ENCODE assay signal across 24 cellular contexts in the genomic region with DNA sequence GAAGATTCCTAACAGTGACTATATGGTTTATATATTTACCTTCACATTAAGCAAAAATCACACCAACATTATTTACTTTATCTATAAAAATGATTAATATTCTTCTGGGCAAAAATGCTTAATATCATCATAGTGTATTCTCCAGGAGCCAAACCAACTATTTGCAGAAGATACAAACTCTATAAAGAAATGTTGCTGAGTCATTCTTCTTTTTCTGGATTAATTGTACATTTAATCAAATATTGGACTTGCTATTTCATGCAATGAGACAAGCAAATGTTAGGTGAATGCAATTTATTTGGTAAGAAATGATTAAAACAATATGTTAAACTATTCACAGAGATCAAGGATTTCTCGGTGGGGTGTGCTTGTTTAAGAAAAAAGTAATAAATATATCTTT.
"Had no signal": no experiment of that assay in that cellular context is flagged by ENCODE, and none has a peak within 500 bp of the region (broad histone marks: within the 10 kb centered on the region; RNA-seq: fewer than 3 reads in every experiment).

No MANE protein-coding gene starts in this region.

- H3K4me3 ChIP-seq: ascending aorta, body of pancreas, Peyer's patch, SJCRH30 had no signal

- H3K27me3 ChIP-seq: ascending aorta, body of pancreas, Peyer's patch, SJCRH30 had no signal

- H3K36me3 ChIP-seq: ascending aorta, Peyer's patch, SJCRH30 had no signal

- H3K4me1 ChIP-seq: body of pancreas, Peyer's patch, SJCRH30 had no signal

- ATAC-seq: activated CD8-positive, alpha-beta T cell treated with anti-CD3 and anti-CD28 coated beads, Interleukin-2, amount 10 ng/mL, durations not matched to agents 7 days and 5 days; body of pancreas; T-helper 17 cell; WTC11 had no signal

- H3K27ac ChIP-seq: ascending aorta, body of pancreas, Peyer's patch, RWPE1, SJCRH30 had no signal

- FAIRE-seq: bronchial epithelial cell had no signal

- H3K9me3 ChIP-seq: ascending aorta, body of pancreas, Peyer's patch, SJCRH30 had no signal

- DNase-seq: activated CD4-positive, alpha-beta T cell treated with anti-CD3 and anti-CD28 coated beads for 48 hours; activated CD4-positive, alpha-beta T cell treated with anti-CD3 and anti-CD28 coated beads, Interleukin-2, amount 50 U/mL, for 4 hours; activated CD4-positive, CD25-positive, alpha-beta regulatory T cell treated with anti-CD3 and anti-CD28 coated beads, Interleukin-2, amount 50 U/mL, for 72 hours; activated CD8-positive, alpha-beta memory T cell treated with anti-CD3 and anti-CD28 coated beads, Interleukin-2, amount 50 U/mL, for 48 hours; activated CD8-positive, alpha-beta T cell treated with anti-CD3 and anti-CD28 coated beads, Interleukin-2, amount 10 ng/mL, durations not matched to agents 7 days and 5 days; activated T-cell treated with anti-CD3 and anti-CD28 coated beads, Interleukin-2, amount 50 U/mL, for 1 hour; amniotic stem cell; body of pancreas; central memory CD4-positive, alpha-beta T cell; MM.1S; NCI-H1105 treated with DMSO at 0.1 percent for 48 hours; NCI-H1436 treated with DMSO at 0.1 percent for 48 hours; NCI-H187; NCI-H2081; NCI-H524; Peyer's patch; Right ventricle myocardium superior; SJCRH30; T-helper 17 cell; T-helper 9 cell had no signal
